In genomic region chr15:92881570-92881837, GRCh38 we compare ENCODE assay signal across 9 cellular contexts. TPM values are rescaled to one million over a fixed set of nuclear protein-coding genes. Genes with fewer than 3 reads are reported as not detected.
A peak's percentile ranks its signal among the peaks of the same experiment; 100 is the strongest.
DNase-seq lines count a peak whose midpoint lies in the region; TF ChIP-seq lines count a peak whose summit lies in the region.
"Had no signal": no experiment of that assay in that cellular context is flagged by ENCODE, and none has a peak within 500 bp of the region (broad histone marks: within the 10 kb centered on the region; RNA-seq: fewer than 3 reads in every experiment).

No MANE protein-coding gene starts in this region.

- H3K27me3 Mint-ChIP-seq in activated CD4-positive, alpha-beta memory T cell treated with anti-CD3 and anti-CD28 coated beads, Interleukin-2, amount 10 ng/mL, durations not matched to agents 7 days and 5 days: no peaks in the 10 kb centered on the region

- H3K27me3 ChIP-seq in HL-60 (ENCODE audit: insufficient read depth, poor library complexity, severe bottlenecking) (no peaks in the 10 kb centered on the region), hepatocyte (no peaks in the 10 kb centered on the region), spleen (replicated peaks in 1 of 7) (no peaks in the 10 kb centered on the region)

- H3K4me3 Mint-ChIP-seq in activated CD4-positive, alpha-beta memory T cell treated with anti-CD3 and anti-CD28 coated beads, Interleukin-2, amount 10 ng/mL, durations not matched to agents 7 days and 5 days: peak overlapping the region; percentile 87

- CTCF ChIA-PET in activated CD4-positive, alpha-beta memory T cell treated with anti-CD3 and anti-CD28 coated beads, Interleukin-2, amount 10 ng/mL, durations not matched to agents 7 days and 5 days (lab: Charles Lee): interaction anchor here (1.3 to 8.4 kb wide), 8 partner anchors 21 to 84 kb away, joined by 3 to 114 read pairs (median 12); no protein-coding TSS in a partner anchor

- no peaks in the 10 kb centered on the region for H3K9me3 Mint-ChIP-seq in activated CD4-positive, alpha-beta memory T cell treated with anti-CD3 and anti-CD28 coated beads, Interleukin-2, amount 10 ng/mL, durations not matched to agents 7 days and 5 days

- POLR2A ChIA-PET in activated CD4-positive, alpha-beta memory T cell treated with anti-CD3 and anti-CD28 coated beads, Interleukin-2, amount 10 ng/mL, durations not matched to agents 7 days and 5 days (lab: Charles Lee): interaction anchor here (0.7 to 19.1 kb wide), 19 partner anchors 9 to 77 kb away, joined by 3 to 1323 read pairs (median 27); partner anchors contain the start of gene CHD2

- peaks cover 23% of the 10 kb centered on the region for H3K4me1 ChIP-seq in hepatocyte (ENCODE audit: insufficient read depth)
- H3K4me1 ChIP-seq in spleen: peaks cover 22 to 68% (median 46%) of the 10 kb centered on the region in 6 donors

- 45% methylated on average over 5 of the region's 5 CpGs for WGBS in hepatocyte (ENCODE audit: low lambda C conversion rate, missing lambda C conversion rate)
- 13 to 33% (median 27%) methylated on average over 5 of the region's 5 CpGs for WGBS in spleen, 5 donors

- H3K9me2 ChIP-seq in hepatocyte (replicated peaks; ENCODE audit: insufficient read depth): no peaks in the 10 kb centered on the region

- H3K4me1 Mint-ChIP-seq in activated CD4-positive, alpha-beta memory T cell treated with anti-CD3 and anti-CD28 coated beads, Interleukin-2, amount 10 ng/mL, durations not matched to agents 7 days and 5 days: peaks cover 32% of the 10 kb centered on the region

- peaks cover 23% of the 10 kb centered on the region for H4K20me1 ChIP-seq in hepatocyte (ENCODE audit: insufficient read depth, poor library complexity, severe bottlenecking)

- H3K4me2 ChIP-seq in hepatocyte: peak overlapping the region; percentile 73

- H3K27ac ChIP-seq in HL-60 (replicated peaks): peak overlapping the region; percentile 87
- H3K27ac ChIP-seq in hepatocyte: peak overlapping the region; percentile 91
- H3K27ac ChIP-seq in spleen: peak overlapping the region; percentile 79 to 100 (median 100)

- H3K4me3 ChIP-seq in HL-60 (replicated peaks; ENCODE audit: insufficient read depth, low read length) (no peak overlapping the region), hepatocyte (no peak overlapping the region), spleen (peak overlapping the region in 4 of 8 donors; percentile 0 to 92 (median 53))

- H2AFZ ChIP-seq in hepatocyte: no peak overlapping the region

- peak overlapping the region; percentile 91 for H3K27ac Mint-ChIP-seq in activated CD4-positive, alpha-beta memory T cell treated with anti-CD3 and anti-CD28 coated beads, Interleukin-2, amount 10 ng/mL, durations not matched to agents 7 days and 5 days

- intact Hi-C loops in spleen (cut with DNase I; ENCODE audit: low total_unique reads): no loop called here

- H3K79me2 ChIP-seq in hepatocyte: peaks cover 39% of the 10 kb centered on the region

- DNase-seq in HL-60 (ENCODE audit: low read depth in 1 of 2, low spot score in 1 of 2): no peak
- DNase-seq in activated CD4-positive, alpha-beta memory T cell treated with anti-CD3 and anti-CD28 coated beads, Interleukin-2, amount 10 ng/mL, durations not matched to agents 7 days and 5 days: no peak
- no peak for DNase-seq in hepatocyte (ENCODE audit: low spot score)
- DNase-seq in spleen: no peak
- no peak for DNase-seq in NCI-H2196 treated with DMSO at 0.1 percent for 48 hours (lab: John Stamatoyannopoulos, UW; ENCODE audit: unreplicated experiment)
- no peak for DNase-seq in stimulated activated naive CD4-positive, alpha-beta T cell treated with Interleukin-2 at 50 U/mL for 16 hours (lab: John Stamatoyannopoulos, UW)
- no peak for DNase-seq in KG1 (lab: John Stamatoyannopoulos, UW)
- no peak for DNase-seq in foreskin melanocyte
- DNase-seq: NCI-H2081 treated with DMSO at 0.1 percent for 48 hours had no signal

- H3K9me3 ChIP-seq in hepatocyte (ENCODE audit: low read depth) (no peaks in the 10 kb centered on the region), spleen (no peaks in the 10 kb centered on the region)

- TF ChIP-seq POLR2A in spleen (IDR thresholded peaks at IDR 0.05): no peak

- H3K36me3 Mint-ChIP-seq in activated CD4-positive, alpha-beta memory T cell treated with anti-CD3 and anti-CD28 coated beads, Interleukin-2, amount 10 ng/mL, durations not matched to agents 7 days and 5 days (ENCODE audit: low read depth): peaks cover 32% of the 10 kb centered on the region

- H3K36me3 ChIP-seq in hepatocyte (replicated peaks; ENCODE audit: insufficient read depth, low read depth) (no peaks in the 10 kb centered on the region), spleen (peaks cover 0 to 12% (median 7%) of the 10 kb centered on the region in 6 donors)

- TF ChIP-seq CTCF in HL-60 (IDR thresholded peaks at IDR 0.05; ENCODE audit: insufficient read depth, low read length) (no peak), hepatocyte (IDR thresholded peaks at IDR 0.05; ENCODE audit: poor library complexity) (no peak), spleen (IDR thresholded peaks at IDR 0.05 in 8 of 11, conservative IDR thresholded peaks at IDR 0.05 in 3 of 11) (no peak)

RNA-seq across cellular contexts. Expression of gene CHD2, which starts 18.6 kb away (rescaled TPM):
- total RNA-seq in activated CD4-positive, alpha-beta memory T cell treated with anti-CD3 and anti-CD28 coated beads, Interleukin-2, amount 10 ng/mL, durations not matched to agents 7 days and 5 days: 100 to 1,000 TPM; 141 to 155 TPM
- 101 and 133 TPM in 2 replicates for total RNA-seq in hepatocyte
- 49.3 and 68.3 TPM in 2 replicates for polyA plus RNA-seq in hepatocyte
- 100 to 1,000 TPM; 160 to 232 (median 204) TPM for total RNA-seq in spleen
- 10 to 100 TPM; 37.3 to 44.0 (median 43.2) TPM for polyA plus RNA-seq in spleen
